ENCODE assay signal across 1 cellular context in the genomic region with DNA sequence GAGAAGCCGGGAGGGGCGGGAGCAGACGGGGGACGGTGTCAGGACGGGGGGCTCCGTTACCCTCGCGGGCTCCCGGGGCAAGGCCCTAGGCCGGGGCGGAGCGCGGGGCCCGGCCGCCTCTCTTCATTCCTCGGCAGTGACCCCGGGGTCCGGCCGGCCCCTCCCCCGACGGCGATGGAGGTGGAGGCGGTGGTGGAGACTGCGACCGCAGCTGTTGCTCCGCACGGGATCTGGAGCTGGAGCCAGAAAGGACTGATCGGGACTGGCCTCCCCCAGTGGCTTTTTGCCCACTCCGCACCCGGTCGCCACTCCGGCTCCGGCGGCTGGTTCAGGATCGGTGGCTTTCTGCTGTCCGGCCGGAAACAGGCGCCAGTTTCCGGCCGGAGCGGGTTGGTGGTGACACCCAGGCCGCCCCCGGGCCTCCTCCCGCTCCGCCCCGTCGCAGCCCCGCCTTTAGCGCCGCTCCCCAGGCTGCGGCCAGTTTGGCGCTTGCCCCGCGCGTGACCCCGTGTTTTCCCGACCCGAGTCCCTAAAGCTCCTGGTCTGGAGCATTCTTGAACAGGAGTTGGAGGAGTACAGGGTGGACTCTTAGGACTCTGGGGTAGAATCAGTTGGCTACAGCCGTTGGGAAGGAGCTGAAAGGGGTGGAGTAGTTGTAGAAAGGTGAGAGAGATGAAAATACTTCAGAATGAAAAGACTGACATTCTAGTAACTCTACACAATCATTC.
A peak's percentile ranks its signal among the peaks of the same experiment; 100 is the strongest.
TF ChIP-seq lines count a peak whose summit lies in the region.

OTUD7B (minus strand) TSS at position 339 of the 728 bp plus-strand sequence. CDS start 33,216 bp downstream, outside the sequence.

TF ChIP-seq in GM12878, 131 proteins besides CTCF, POLR2A, EP300 and RAD21 (continued from another document and continues in another):
- TF ChIP-seq RELB (IDR thresholded peaks at IDR 0.05; ENCODE audit: low read depth) (peak; percentile 79; the same call in 1 of the 2 replicates), E2F4 (IDR thresholded peaks at IDR 0.05; ENCODE audit: low read depth, low read length) (no peak), SP1 (IDR thresholded peaks at IDR 0.05; ENCODE audit: low read depth, low read length) (peak; percentile 74), ZNF622 (IDR thresholded peaks at IDR 0.05) (no peak), TCF12 (IDR thresholded peaks at IDR 0.05; ENCODE audit: low read depth, low read length) (peak; percentile 60; the same call in 1 of the 2 replicates), USF1 (IDR thresholded peaks at IDR 0.05; ENCODE audit: borderline replicate concordance, extremely low read length, insufficient read depth, low read depth, low read length) (no peak), JUND (IDR thresholded peaks at IDR 0.05; ENCODE audit: low read depth, low read length) (no peak), YBX1 (IDR thresholded peaks at IDR 0.05) (no peak), NR2F1 (conservative IDR thresholded peaks at IDR 0.05) (peak; percentile 85), RCOR1 (conservative IDR thresholded peaks at IDR 0.05; ENCODE audit: low read depth, low read length) (no peak), SUPT20H (IDR thresholded peaks at IDR 0.05; ENCODE audit: borderline replicate concordance, control insufficient read depth, low read depth, low read length) (no peak), GABPA (IDR thresholded peaks at IDR 0.05; ENCODE audit: low read depth) (peak; percentile 96), CREB1 (IDR thresholded peaks at IDR 0.05; ENCODE audit: low read depth) (peak; percentile 60; the same call in 1 of the 2 replicates), EZH2 (IDR thresholded peaks at IDR 0.05; ENCODE audit: borderline replicate concordance, control insufficient read depth, low read depth, low read length) (no peak), KLF5 (IDR thresholded peaks at IDR 0.05; ENCODE audit: partially characterized antibody) (peak; percentile 81), CBFB (IDR thresholded peaks at IDR 0.05; ENCODE audit: low read depth) (peak; percentile 59), CREM (IDR thresholded peaks at IDR 0.05; ENCODE audit: low read depth) (0 out of 2 replicates have a peak, but pooled peaks have one; percentile 34), POLR2AphosphoS2 (IDR thresholded peaks at IDR 0.05; ENCODE audit: low read depth, low read length) (peak; percentile 46; the same call in 1 of the 2 replicates), PAX5 (IDR thresholded peaks at IDR 0.05; ENCODE audit: borderline replicate concordance, low read depth, low read length) (peak; percentile 95), LARP7 (IDR thresholded peaks at IDR 0.05) (peak; percentile 86), ZNF274 (IDR thresholded peaks at IDR 0.05; ENCODE audit: insufficient read depth, insufficient read length) (no peak), SUZ12 (IDR thresholded peaks at IDR 0.05; ENCODE audit: unreplicated experiment) (no peak), BCL11A (IDR thresholded peaks at IDR 0.05; ENCODE audit: low read depth, low read length) (0 out of 2 replicates have a peak, but pooled peaks have one; percentile 5), TAF1 (IDR thresholded peaks at IDR 0.05; ENCODE audit: borderline replicate concordance, low read depth, low read length) (peak; percentile 68; the same call in 1 of the 2 replicates), NFIC (IDR thresholded peaks at IDR 0.05; ENCODE audit: low read depth, low read length) (0 out of 2 replicates have a peak, but pooled peaks have one; percentile 19), ATF3 (IDR thresholded peaks at IDR 0.05; ENCODE audit: borderline replicate concordance, extremely low read depth, low read depth, low read length) (no peak), POLR2AphosphoS5 (IDR thresholded peaks at IDR 0.05; ENCODE audit: low read length) (peak; percentile 75; the same call in 1 of the 2 replicates), SREBF1 (IDR thresholded peaks at IDR 0.05; ENCODE audit: low read length) (no peak; the same call in 1 of the 2 replicates), WRNIP1 (IDR thresholded peaks at IDR 0.05; ENCODE audit: borderline replicate concordance, low read depth, low read length) (0 out of 2 replicates have a peak, but pooled peaks have one; percentile 32), NFYA (IDR thresholded peaks at IDR 0.05; ENCODE audit: borderline replicate concordance, low read depth, low read length) (no peak), MEF2B (IDR thresholded peaks at IDR 0.05; ENCODE audit: partially characterized antibody, poor library complexity, severe bottlenecking) (no peak), SMARCA5 (IDR thresholded peaks at IDR 0.05) (peak; percentile 56; the same call in 1 of the 2 replicates)
- TF ChIP-seq, protein P1, sequence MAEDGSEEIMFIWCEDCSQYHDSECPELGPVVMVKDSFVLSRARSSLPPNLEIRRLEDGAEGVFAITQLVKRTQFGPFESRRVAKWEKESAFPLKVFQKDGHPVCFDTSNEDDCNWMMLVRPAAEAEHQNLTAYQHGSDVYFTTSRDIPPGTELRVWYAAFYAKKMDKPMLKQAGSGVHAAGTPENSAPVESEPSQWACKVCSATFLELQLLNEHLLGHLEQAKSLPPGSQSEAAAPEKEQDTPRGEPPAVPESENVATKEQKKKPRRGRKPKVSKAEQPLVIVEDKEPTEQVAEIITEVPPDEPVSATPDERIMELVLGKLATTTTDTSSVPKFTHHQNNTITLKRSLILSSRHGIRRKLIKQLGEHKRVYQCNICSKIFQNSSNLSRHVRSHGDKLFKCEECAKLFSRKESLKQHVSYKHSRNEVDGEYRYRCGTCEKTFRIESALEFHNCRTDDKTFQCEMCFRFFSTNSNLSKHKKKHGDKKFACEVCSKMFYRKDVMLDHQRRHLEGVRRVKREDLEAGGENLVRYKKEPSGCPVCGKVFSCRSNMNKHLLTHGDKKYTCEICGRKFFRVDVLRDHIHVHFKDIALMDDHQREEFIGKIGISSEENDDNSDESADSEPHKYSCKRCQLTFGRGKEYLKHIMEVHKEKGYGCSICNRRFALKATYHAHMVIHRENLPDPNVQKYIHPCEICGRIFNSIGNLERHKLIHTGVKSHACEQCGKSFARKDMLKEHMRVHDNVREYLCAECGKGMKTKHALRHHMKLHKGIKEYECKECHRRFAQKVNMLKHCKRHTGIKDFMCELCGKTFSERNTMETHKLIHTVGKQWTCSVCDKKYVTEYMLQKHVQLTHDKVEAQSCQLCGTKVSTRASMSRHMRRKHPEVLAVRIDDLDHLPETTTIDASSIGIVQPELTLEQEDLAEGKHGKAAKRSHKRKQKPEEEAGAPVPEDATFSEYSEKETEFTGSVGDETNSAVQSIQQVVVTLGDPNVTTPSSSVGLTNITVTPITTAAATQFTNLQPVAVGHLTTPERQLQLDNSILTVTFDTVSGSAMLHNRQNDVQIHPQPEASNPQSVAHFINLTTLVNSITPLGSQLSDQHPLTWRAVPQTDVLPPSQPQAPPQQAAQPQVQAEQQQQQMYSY (CRISPR knock-in tag; IDR thresholded peaks at IDR 0.05), result no peak
- TF ChIP-seq, protein P2, sequence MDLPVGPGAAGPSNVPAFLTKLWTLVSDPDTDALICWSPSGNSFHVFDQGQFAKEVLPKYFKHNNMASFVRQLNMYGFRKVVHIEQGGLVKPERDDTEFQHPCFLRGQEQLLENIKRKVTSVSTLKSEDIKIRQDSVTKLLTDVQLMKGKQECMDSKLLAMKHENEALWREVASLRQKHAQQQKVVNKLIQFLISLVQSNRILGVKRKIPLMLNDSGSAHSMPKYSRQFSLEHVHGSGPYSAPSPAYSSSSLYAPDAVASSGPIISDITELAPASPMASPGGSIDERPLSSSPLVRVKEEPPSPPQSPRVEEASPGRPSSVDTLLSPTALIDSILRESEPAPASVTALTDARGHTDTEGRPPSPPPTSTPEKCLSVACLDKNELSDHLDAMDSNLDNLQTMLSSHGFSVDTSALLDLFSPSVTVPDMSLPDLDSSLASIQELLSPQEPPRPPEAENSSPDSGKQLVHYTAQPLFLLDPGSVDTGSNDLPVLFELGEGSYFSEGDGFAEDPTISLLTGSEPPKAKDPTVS (IDR thresholded peaks at IDR 0.05; ENCODE audit: low read depth, low read length), result no peak
- TF ChIP-seq, protein P3, sequence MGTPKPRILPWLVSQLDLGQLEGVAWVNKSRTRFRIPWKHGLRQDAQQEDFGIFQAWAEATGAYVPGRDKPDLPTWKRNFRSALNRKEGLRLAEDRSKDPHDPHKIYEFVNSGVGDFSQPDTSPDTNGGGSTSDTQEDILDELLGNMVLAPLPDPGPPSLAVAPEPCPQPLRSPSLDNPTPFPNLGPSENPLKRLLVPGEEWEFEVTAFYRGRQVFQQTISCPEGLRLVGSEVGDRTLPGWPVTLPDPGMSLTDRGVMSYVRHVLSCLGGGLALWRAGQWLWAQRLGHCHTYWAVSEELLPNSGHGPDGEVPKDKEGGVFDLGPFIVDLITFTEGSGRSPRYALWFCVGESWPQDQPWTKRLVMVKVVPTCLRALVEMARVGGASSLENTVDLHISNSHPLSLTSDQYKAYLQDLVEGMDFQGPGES (IDR thresholded peaks at IDR 0.05), result no peak
- TF ChIP-seq, protein P4, sequence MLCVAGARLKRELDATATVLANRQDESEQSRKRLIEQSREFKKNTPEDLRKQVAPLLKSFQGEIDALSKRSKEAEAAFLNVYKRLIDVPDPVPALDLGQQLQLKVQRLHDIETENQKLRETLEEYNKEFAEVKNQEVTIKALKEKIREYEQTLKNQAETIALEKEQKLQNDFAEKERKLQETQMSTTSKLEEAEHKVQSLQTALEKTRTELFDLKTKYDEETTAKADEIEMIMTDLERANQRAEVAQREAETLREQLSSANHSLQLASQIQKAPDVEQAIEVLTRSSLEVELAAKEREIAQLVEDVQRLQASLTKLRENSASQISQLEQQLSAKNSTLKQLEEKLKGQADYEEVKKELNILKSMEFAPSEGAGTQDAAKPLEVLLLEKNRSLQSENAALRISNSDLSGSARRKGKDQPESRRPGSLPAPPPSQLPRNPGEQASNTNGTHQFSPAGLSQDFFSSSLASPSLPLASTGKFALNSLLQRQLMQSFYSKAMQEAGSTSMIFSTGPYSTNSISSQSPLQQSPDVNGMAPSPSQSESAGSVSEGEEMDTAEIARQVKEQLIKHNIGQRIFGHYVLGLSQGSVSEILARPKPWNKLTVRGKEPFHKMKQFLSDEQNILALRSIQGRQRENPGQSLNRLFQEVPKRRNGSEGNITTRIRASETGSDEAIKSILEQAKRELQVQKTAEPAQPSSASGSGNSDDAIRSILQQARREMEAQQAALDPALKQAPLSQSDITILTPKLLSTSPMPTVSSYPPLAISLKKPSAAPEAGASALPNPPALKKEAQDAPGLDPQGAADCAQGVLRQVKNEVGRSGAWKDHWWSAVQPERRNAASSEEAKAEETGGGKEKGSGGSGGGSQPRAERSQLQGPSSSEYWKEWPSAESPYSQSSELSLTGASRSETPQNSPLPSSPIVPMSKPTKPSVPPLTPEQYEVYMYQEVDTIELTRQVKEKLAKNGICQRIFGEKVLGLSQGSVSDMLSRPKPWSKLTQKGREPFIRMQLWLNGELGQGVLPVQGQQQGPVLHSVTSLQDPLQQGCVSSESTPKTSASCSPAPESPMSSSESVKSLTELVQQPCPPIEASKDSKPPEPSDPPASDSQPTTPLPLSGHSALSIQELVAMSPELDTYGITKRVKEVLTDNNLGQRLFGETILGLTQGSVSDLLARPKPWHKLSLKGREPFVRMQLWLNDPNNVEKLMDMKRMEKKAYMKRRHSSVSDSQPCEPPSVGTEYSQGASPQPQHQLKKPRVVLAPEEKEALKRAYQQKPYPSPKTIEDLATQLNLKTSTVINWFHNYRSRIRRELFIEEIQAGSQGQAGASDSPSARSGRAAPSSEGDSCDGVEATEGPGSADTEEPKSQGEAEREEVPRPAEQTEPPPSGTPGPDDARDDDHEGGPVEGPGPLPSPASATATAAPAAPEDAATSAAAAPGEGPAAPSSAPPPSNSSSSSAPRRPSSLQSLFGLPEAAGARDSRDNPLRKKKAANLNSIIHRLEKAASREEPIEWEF (IDR thresholded peaks at IDR 0.05; ENCODE audit: insufficient replicate concordance, low read depth, low read length), result no peak
- TF ChIP-seq, protein P5, sequence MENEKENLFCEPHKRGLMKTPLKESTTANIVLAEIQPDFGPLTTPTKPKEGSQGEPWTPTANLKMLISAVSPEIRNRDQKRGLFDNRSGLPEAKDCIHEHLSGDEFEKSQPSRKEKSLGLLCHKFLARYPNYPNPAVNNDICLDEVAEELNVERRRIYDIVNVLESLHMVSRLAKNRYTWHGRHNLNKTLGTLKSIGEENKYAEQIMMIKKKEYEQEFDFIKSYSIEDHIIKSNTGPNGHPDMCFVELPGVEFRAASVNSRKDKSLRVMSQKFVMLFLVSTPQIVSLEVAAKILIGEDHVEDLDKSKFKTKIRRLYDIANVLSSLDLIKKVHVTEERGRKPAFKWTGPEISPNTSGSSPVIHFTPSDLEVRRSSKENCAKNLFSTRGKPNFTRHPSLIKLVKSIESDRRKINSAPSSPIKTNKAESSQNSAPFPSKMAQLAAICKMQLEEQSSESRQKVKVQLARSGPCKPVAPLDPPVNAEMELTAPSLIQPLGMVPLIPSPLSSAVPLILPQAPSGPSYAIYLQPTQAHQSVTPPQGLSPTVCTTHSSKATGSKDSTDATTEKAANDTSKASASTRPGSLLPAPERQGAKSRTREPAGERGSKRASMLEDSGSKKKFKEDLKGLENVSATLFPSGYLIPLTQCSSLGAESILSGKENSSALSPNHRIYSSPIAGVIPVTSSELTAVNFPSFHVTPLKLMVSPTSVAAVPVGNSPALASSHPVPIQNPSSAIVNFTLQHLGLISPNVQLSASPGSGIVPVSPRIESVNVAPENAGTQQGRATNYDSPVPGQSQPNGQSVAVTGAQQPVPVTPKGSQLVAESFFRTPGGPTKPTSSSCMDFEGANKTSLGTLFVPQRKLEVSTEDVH (IDR thresholded peaks at IDR 0.05; ENCODE audit: low read depth, partially characterized antibody), result peak; percentile 76
